Comparison of ENCODE assay signal across 19 cellular contexts in genomic region chr7:99625321-99625720, GRCh38. TPM values are rescaled to one million over a fixed set of nuclear protein-coding genes. Genes with fewer than 3 reads are reported as not detected.
A peak's percentile ranks its signal among the peaks of the same experiment; 100 is the strongest.
DNase-seq lines count a peak whose midpoint lies in the region; ATAC-seq and TF ChIP-seq lines count a peak whose summit lies in the region.
"Had no signal": no experiment of that assay in that cellular context is flagged by ENCODE, and none has a peak within 500 bp of the region (broad histone marks: within the 10 kb centered on the region; RNA-seq: fewer than 3 reads in every experiment).

No MANE protein-coding gene starts in this region.

- TF ChIP-seq CTCF in Loucy (conservative IDR thresholded peaks at IDR 0.05; ENCODE audit: low read length): no peak
- TF ChIP-seq CTCF in osteocyte (IDR thresholded peaks at IDR 0.05): no peak

- H3K27me3 Mint-ChIP-seq in activated naive CD4-positive, alpha-beta T cell treated with anti-CD3 and anti-CD28 coated beads for 36 hours (ENCODE audit: low read depth): no peaks in the 10 kb centered on the region
- H3K27me3 Mint-ChIP-seq in activated naive CD8-positive, alpha-beta T cell treated with anti-CD3 and anti-CD28 coated beads, Interleukin-2, amount 10 ng/mL, durations not matched to agents 7 days and 5 days: no peaks in the 10 kb centered on the region
- H3K27me3 Mint-ChIP-seq in osteocyte (ENCODE audit: unreplicated experiment): no peaks in the 10 kb centered on the region

- H3K27me3 ChIP-seq in Loucy (ENCODE audit: insufficient read depth, low read length, poor library complexity, severe bottlenecking): no peaks in the 10 kb centered on the region
- H3K27me3 ChIP-seq: heart left ventricle, neural progenitor cell, stomach had no signal

- H3K4me3 ChIP-seq in Loucy (ENCODE audit: low read length, poor library complexity, severe bottlenecking): peak overlapping the region; percentile 76
- H3K4me3 ChIP-seq: GM23338, heart left ventricle, neural progenitor cell, prostate gland, stomach had no signal

- peaks cover 63% of the 10 kb centered on the region; the same call in 1 of the 2 replicates for H3K36me3 ChIP-seq in Loucy (ENCODE audit: insufficient read depth, low read length)

- H3K4me2 ChIP-seq in Loucy (ENCODE audit: low read depth, low read length, poor library complexity, severe bottlenecking): peak overlapping the region; percentile 100
- H3K4me2 ChIP-seq: GM23338, neural progenitor cell had no signal

- no peak for DNase-seq in activated naive CD4-positive, alpha-beta T cell treated with anti-CD3 and anti-CD28 coated beads for 36 hours
- DNase-seq in activated naive CD4-positive, alpha-beta T cell treated with Interleukin-2 at 50 U/mL for 16 hours: no peak
- DNase-seq in activated naive CD8-positive, alpha-beta T cell treated with anti-CD3 and anti-CD28 coated beads, Interleukin-2, amount 10 ng/mL, durations not matched to agents 7 days and 5 days: no peak
- DNase-seq in osteocyte (ENCODE audit: extremely low spot score, unreplicated experiment) (peak; percentile 48), germinal center (ENCODE audit: low spot score) (no peak), OCI-M2 (lab: John Stamatoyannopoulos, UW; ENCODE audit: unreplicated experiment) (no peak)
- DNase-seq in activated CD4-positive, CD25-positive, alpha-beta regulatory T cell treated with anti-CD3 and anti-CD28 coated beads, Interleukin-2, amount 50 U/mL, for 72 hours: no peak
- DNase-seq: DMS79, heart left ventricle, left ventricle myocardium superior, midbrain, NCI-H1694, NCI-H748 treated with DMSO at 0.1 percent for 48 hours, stomach, trophoblast cell had no signal

- H2AFZ ChIP-seq in Loucy (ENCODE audit: low read length): no peak overlapping the region
- H2AFZ ChIP-seq: GM23338, neural progenitor cell had no signal

- no peaks in the 10 kb centered on the region for H3K9me3 ChIP-seq in Loucy (ENCODE audit: insufficient read depth, low read depth, low read length)
- H3K9me3 ChIP-seq: heart left ventricle, prostate gland, stomach had no signal

- ATAC-seq in activated naive CD8-positive, alpha-beta T cell treated with anti-CD3 and anti-CD28 coated beads, Interleukin-2, amount 10 ng/mL, durations not matched to agents 7 days and 5 days (ENCODE audit: low read depth): no peak
- ATAC-seq: GM23338, heart left ventricle, left ventricle myocardium superior had no signal

- H3K36me3 Mint-ChIP-seq in activated naive CD4-positive, alpha-beta T cell treated with anti-CD3 and anti-CD28 coated beads for 36 hours (ENCODE audit: low read depth): peaks cover 78% of the 10 kb centered on the region
- H3K36me3 Mint-ChIP-seq in activated naive CD8-positive, alpha-beta T cell treated with anti-CD3 and anti-CD28 coated beads, Interleukin-2, amount 10 ng/mL, durations not matched to agents 7 days and 5 days: peaks cover 60% of the 10 kb centered on the region
- H3K36me3 Mint-ChIP-seq in osteocyte (ENCODE audit: unreplicated experiment): peaks cover 68% of the 10 kb centered on the region

- H3K4me1 Mint-ChIP-seq in activated naive CD4-positive, alpha-beta T cell treated with anti-CD3 and anti-CD28 coated beads for 36 hours (ENCODE audit: low read depth): peaks cover 65% of the 10 kb centered on the region
- peaks cover 51% of the 10 kb centered on the region for H3K4me1 Mint-ChIP-seq in activated naive CD8-positive, alpha-beta T cell treated with anti-CD3 and anti-CD28 coated beads, Interleukin-2, amount 10 ng/mL, durations not matched to agents 7 days and 5 days
- no peaks in the 10 kb centered on the region for H3K4me1 Mint-ChIP-seq in osteocyte (ENCODE audit: unreplicated experiment)
- H3K4me1 Mint-ChIP-seq: neural progenitor cell had no signal

- CTCF ChIA-PET in activated naive CD4-positive, alpha-beta T cell treated with anti-CD3 and anti-CD28 coated beads for 36 hours (lab: Charles Lee): interaction anchor here (1.0 kb wide), 1 partner anchor 215 kb away, joined by 4 read pairs; no protein-coding TSS in a partner anchor

- peak overlapping the region; percentile 91 for H3K4me3 Mint-ChIP-seq in activated naive CD4-positive, alpha-beta T cell treated with anti-CD3 and anti-CD28 coated beads for 36 hours
- H3K4me3 Mint-ChIP-seq in activated naive CD8-positive, alpha-beta T cell treated with anti-CD3 and anti-CD28 coated beads, Interleukin-2, amount 10 ng/mL, durations not matched to agents 7 days and 5 days: peak overlapping the region; percentile 86
- no peak overlapping the region for H3K4me3 Mint-ChIP-seq in osteocyte (ENCODE audit: unreplicated experiment)
- H3K4me3 Mint-ChIP-seq: GM23338, neural progenitor cell had no signal

- H3K27ac Mint-ChIP-seq in activated naive CD4-positive, alpha-beta T cell treated with anti-CD3 and anti-CD28 coated beads for 36 hours: peak overlapping the region; percentile 96
- H3K27ac Mint-ChIP-seq in activated naive CD8-positive, alpha-beta T cell treated with anti-CD3 and anti-CD28 coated beads, Interleukin-2, amount 10 ng/mL, durations not matched to agents 7 days and 5 days: peak overlapping the region; percentile 99
- H3K27ac Mint-ChIP-seq in osteocyte (ENCODE audit: unreplicated experiment): no peak overlapping the region
- H3K27ac Mint-ChIP-seq: GM23338, neural progenitor cell had no signal

- intact Hi-C loops in activated naive CD4-positive, alpha-beta T cell treated with anti-CD3 and anti-CD28 coated beads for 36 hours (cut with micrococcal nuclease): no loop called here

- peaks cover 56% of the 10 kb centered on the region for H3K79me2 ChIP-seq in Loucy (ENCODE audit: insufficient read depth, low read length)

- POLR2A ChIA-PET in activated naive CD8-positive, alpha-beta T cell treated with anti-CD3 and anti-CD28 coated beads, Interleukin-2, amount 10 ng/mL, durations not matched to agents 7 days and 5 days (lab: Charles Lee): interaction anchor here (1.8 kb wide), 1 partner anchor 126 kb away, joined by 4 read pairs; the partner anchor contains the start of gene ZNF394

- no peaks in the 10 kb centered on the region for H4K20me1 ChIP-seq in Loucy (ENCODE audit: insufficient read depth, low read length, poor library complexity, severe bottlenecking)

- H3K9ac ChIP-seq in Loucy (ENCODE audit: low read depth, low read length, poor library complexity, severe bottlenecking): peak overlapping the region; percentile 90
- H3K9ac ChIP-seq: neural progenitor cell had no signal

- peaks cover 62% of the 10 kb centered on the region for H3K4me1 ChIP-seq in Loucy (ENCODE audit: insufficient read depth, low read length, poor library complexity, severe bottlenecking)
- H3K4me1 ChIP-seq: neural progenitor cell, prostate gland, stomach had no signal

- no peaks in the 10 kb centered on the region for H3K9me3 Mint-ChIP-seq in activated naive CD4-positive, alpha-beta T cell treated with anti-CD3 and anti-CD28 coated beads for 36 hours
- no peaks in the 10 kb centered on the region for H3K9me3 Mint-ChIP-seq in activated naive CD8-positive, alpha-beta T cell treated with anti-CD3 and anti-CD28 coated beads, Interleukin-2, amount 10 ng/mL, durations not matched to agents 7 days and 5 days
- H3K9me3 Mint-ChIP-seq in osteocyte (ENCODE audit: unreplicated experiment): no peaks in the 10 kb centered on the region
- H3K9me3 Mint-ChIP-seq: GM23338, neural progenitor cell had no signal

- H3F3A ChIP-seq in Loucy (ENCODE audit: low read depth): peaks cover 4% of the 10 kb centered on the region; the same call in 1 of the 2 replicates

- no peaks in the 10 kb centered on the region for H3K9me2 ChIP-seq in Loucy (replicated peaks; ENCODE audit: low read depth, low read length)

RNA-seq across cellular contexts. Expression of gene ZSCAN25, which starts 8.6 kb away (rescaled TPM):
- total RNA-seq in activated naive CD4-positive, alpha-beta T cell treated with anti-CD3 and anti-CD28 coated beads for 36 hours: 10 to 100 TPM; 20.7 to 22.3 TPM
- total RNA-seq in activated naive CD8-positive, alpha-beta T cell treated with anti-CD3 and anti-CD28 coated beads, Interleukin-2, amount 10 ng/mL, durations not matched to agents 7 days and 5 days: 10 to 100 TPM; 35.5 to 42.5 TPM
- 19.6 and 20.7 TPM in 2 replicates for total RNA-seq in osteocyte

RNA-seq across cellular contexts. Expression of gene TMEM225B, which starts 27.3 kb away (rescaled TPM):
- total RNA-seq in activated naive CD4-positive, alpha-beta T cell treated with anti-CD3 and anti-CD28 coated beads for 36 hours: 1 to 10 TPM in 1 of 2 experiments, under 1 TPM in 1; 0.98 to 1.7 TPM
- total RNA-seq in activated naive CD8-positive, alpha-beta T cell treated with anti-CD3 and anti-CD28 coated beads, Interleukin-2, amount 10 ng/mL, durations not matched to agents 7 days and 5 days: 1 to 10 TPM; 1.2 to 2.3 TPM
- 1.1 and 1.6 TPM in 2 replicates for total RNA-seq in osteocyte
- total RNA-seq: GM23338, left ventricle myocardium superior had no signal

RNA-seq across cellular contexts. Expression of gene CYP3A5, which starts 54.5 kb away (rescaled TPM):
- under 1 TPM; 0.86 TPM for total RNA-seq in activated naive CD4-positive, alpha-beta T cell treated with anti-CD3 and anti-CD28 coated beads for 36 hours
- total RNA-seq in activated naive CD8-positive, alpha-beta T cell treated with anti-CD3 and anti-CD28 coated beads, Interleukin-2, amount 10 ng/mL, durations not matched to agents 7 days and 5 days: not detected
- not detected in 2 replicates for total RNA-seq in osteocyte
- total RNA-seq: GM23338 had no signal
